Comparison of ENCODE assay signal across 31 cellular contexts in genomic region chr1:242237051-242237450, GRCh38.
"Had no signal": no experiment of that assay in that cellular context is flagged by ENCODE, and none has a peak within 500 bp of the region (broad histone marks: within the 10 kb centered on the region; RNA-seq: fewer than 3 reads in every experiment).

No MANE protein-coding gene starts in this region.

- ATAC-seq: activated CD8-positive, alpha-beta T cell treated with anti-CD3 and anti-CD28 coated beads for 36 hours; activated naive CD4-positive, alpha-beta T cell treated with anti-CD3 and anti-CD28 coated beads, Interleukin-2, amount 50 U/mL, for 72 hours; activated T-cell treated with anti-CD3 and anti-CD28 coated beads, Interleukin-2, amount 50 U/mL, for 4 hours; activated T-cell treated with anti-CD3 and anti-CD28 coated beads, Interleukin-2, amount 50 U/mL, for 72 hours; activated T-helper 17 cell treated with anti-CD3 and anti-CD28 coated beads, Interleukin-2, amount 50 U/mL, for 72 hours; body of pancreas had no signal

- DNase-seq: activated B cell treated with CpG ODN at 0.5 μM for 24 hours; activated CD4-positive, alpha-beta memory T cell treated with anti-CD3 and anti-CD28 coated beads for 36 hours; activated CD4-positive, alpha-beta T cell treated with anti-CD3 and anti-CD28 coated beads for 4 hours; activated CD4-positive, alpha-beta T cell treated with anti-CD3 and anti-CD28 coated beads, Interleukin-2, amount 10 ng/mL, durations not matched to agents 24 days and 14 days; activated CD4-positive, alpha-beta T cell treated with anti-CD3 and anti-CD28 coated beads, Interleukin-2, amount 50 U/mL, for 1 hour; activated CD4-positive, alpha-beta T cell treated with anti-CD3 and anti-CD28 coated beads, Interleukin-2, amount 50 U/mL, for 4 hours; activated CD4-positive, CD25-positive, alpha-beta regulatory T cell treated with anti-CD3 and anti-CD28 coated beads, Interleukin-2, amount 50 U/mL, for 72 hours; activated CD8-positive, alpha-beta memory T cell treated with anti-CD3 and anti-CD28 coated beads, Interleukin-2, amount 50 U/mL, for 4 hours; activated CD8-positive, alpha-beta T cell treated with anti-CD3 and anti-CD28 coated beads for 36 hours; activated effector memory CD4-positive, alpha-beta T cell treated with anti-CD3 and anti-CD28 coated beads, Interleukin-2, amount 50 U/mL, for 16 hours; activated gamma-delta T cell treated with Interleukin-2 at 50 U/mL for 16 hours; activated naive CD4-positive, alpha-beta T cell; activated naive CD4-positive, alpha-beta T cell treated with anti-CD3 and anti-CD28 coated beads for 36 hours; activated naive CD4-positive, alpha-beta T cell treated with anti-CD3 and anti-CD28 coated beads, Interleukin-2, amount 50 U/mL, for 16 hours; activated naive CD8-positive, alpha-beta T cell treated with anti-CD3 and anti-CD28 coated beads for 36 hours; activated T-cell treated with anti-CD3 and anti-CD28 coated beads for 4 hours; activated T-cell treated with anti-CD3 and anti-CD28 coated beads, Interleukin-2, amount 50 U/mL, for 1 hour; activated T-cell treated with anti-CD3 and anti-CD28 coated beads, Interleukin-2, amount 50 U/mL, for 4 hours; activated T-cell treated with anti-CD3 and anti-CD28 coated beads, Interleukin-2, amount 50 U/mL, for 72 hours; adrenal gland; amniotic stem cell; aorta; body of pancreas; brain microvascular endothelial cell; central memory CD4-positive, alpha-beta T cell; T-helper 1 cell; T-helper 2 cell; T-helper 9 cell had no signal

- H3K27ac ChIP-seq: adrenal gland, body of pancreas, brain microvascular endothelial cell, breast epithelium had no signal
